ENCODE assay signal across 16 cellular contexts in genomic region chr3:75242012-75242411, GRCh38.
DNase-seq lines count a peak whose midpoint lies in the region; ATAC-seq and TF ChIP-seq lines count a peak whose summit lies in the region.
"Had no signal": no experiment of that assay in that cellular context is flagged by ENCODE, and none has a peak within 500 bp of the region (broad histone marks: within the 10 kb centered on the region; RNA-seq: fewer than 3 reads in every experiment).

No MANE protein-coding gene starts in this region.

- H3K9ac ChIP-seq in MM.1S (ENCODE audit: low read length) (no peak overlapping the region), adipocyte (ENCODE audit: low read length) (no peak overlapping the region)

- intact Hi-C loops in CD14-positive monocyte (cut with micrococcal nuclease) = no loop called here

- peaks cover 0 to 3% (median 2%) of the 10 kb centered on the region in 3 donors for H3K27me3 Mint-ChIP-seq in CD14-positive monocyte (ENCODE audit: low read depth in 3 of 3)
- H3K27me3 Mint-ChIP-seq: B cell had no signal

- no peaks in the 10 kb centered on the region for H3K79me2 ChIP-seq in MM.1S (ENCODE audit: low read length)

- ATAC-seq in foreskin keratinocyte = no peak
- ATAC-seq: CD8-positive, alpha-beta T cell had no signal

- H3K9me2 ChIP-seq in MM.1S (replicated peaks; ENCODE audit: insufficient read depth, low read length) = no peaks in the 10 kb centered on the region

- TF ChIP-seq CTCF in CD14-positive monocyte (IDR thresholded peaks at IDR 0.05) (no peak), MM.1S (IDR thresholded peaks at IDR 0.05; ENCODE audit: low read length) (no peak), coronary artery (IDR thresholded peaks at IDR 0.05) (no peak), foreskin keratinocyte (conservative IDR thresholded peaks at IDR 0.05) (no peak)

- H3K4me3 ChIP-seq in MM.1S (ENCODE audit: low read length) (0 out of 2 replicates have a peak overlapping the region, but pooled peaks have one; percentile 0), adipocyte (ENCODE audit: low read length) (peak overlapping the region; percentile 23), coronary artery (no peak overlapping the region)

- no peaks in the 10 kb centered on the region for H3K36me3 Mint-ChIP-seq in CD14-positive monocyte
- H3K36me3 Mint-ChIP-seq: CD8-positive, alpha-beta T cell had no signal

- peak overlapping the region; percentile 25; the same call in 1 of the 2 replicates for H3K4me2 ChIP-seq in MM.1S (ENCODE audit: low read depth, low read length)

- H2AFZ ChIP-seq in MM.1S (ENCODE audit: low read length) = peak overlapping the region; percentile 46; the same call in 1 of the 2 replicates

- peak overlapping the region in 1 of 2 donors; percentile 85 for H3K4me3 Mint-ChIP-seq in CD14-positive monocyte
- H3K4me3 Mint-ChIP-seq: B cell; CD8-positive, alpha-beta T cell; H9 had no signal

- H3K36me3 ChIP-seq in MM.1S (replicated peaks; ENCODE audit: insufficient read depth, low read length) = no peaks in the 10 kb centered on the region
- H3K36me3 ChIP-seq in adipocyte (ENCODE audit: control insufficient read depth, insufficient read depth, low read length, severe bottlenecking) = no peaks in the 10 kb centered on the region

- H4K20me1 ChIP-seq in MM.1S (ENCODE audit: insufficient read depth, low read length) = no peaks in the 10 kb centered on the region

- peaks cover 0 to 4% (median 0%) of the 10 kb centered on the region in 7 donors for H3K9me3 Mint-ChIP-seq in CD14-positive monocyte
- H3K9me3 Mint-ChIP-seq: CD8-positive, alpha-beta T cell; H9 had no signal

- H3K4me1 ChIP-seq in MM.1S (ENCODE audit: low read length) (no peaks in the 10 kb centered on the region), adipocyte (ENCODE audit: control insufficient read depth, insufficient read depth, low read length) (peaks cover 3% of the 10 kb centered on the region), foreskin keratinocyte (no peaks in the 10 kb centered on the region)

- H3K27ac ChIP-seq in MM.1S (ENCODE audit: low read length) (peak overlapping the region; percentile 55; the same call in 1 of the 2 replicates), coronary artery (no peak overlapping the region), foreskin keratinocyte (no peak overlapping the region)
- H3K27ac ChIP-seq: C4-2B had no signal

- H3K27ac Mint-ChIP-seq in CD14-positive monocyte = peak overlapping the region in 6 of 7 donors; percentile 7 to 84 (median 48)
- H3K27ac Mint-ChIP-seq: B cell; CD8-positive, alpha-beta T cell; H9 had no signal

- H3F3A ChIP-seq in MM.1S (ENCODE audit: insufficient read depth, low read length) = no peaks in the 10 kb centered on the region

- H3K9me3 ChIP-seq in MM.1S (replicated peaks; ENCODE audit: insufficient read depth, low read length) (no peaks in the 10 kb centered on the region), adipocyte (ENCODE audit: control insufficient read depth, low read length) (no peaks in the 10 kb centered on the region)

- H3K4me1 Mint-ChIP-seq in CD14-positive monocyte = peaks cover 20% of the 10 kb centered on the region
- H3K4me1 Mint-ChIP-seq: B cell had no signal

- no peaks in the 10 kb centered on the region for H3K27me3 ChIP-seq in MM.1S (replicated peaks; ENCODE audit: insufficient read depth, low read length)
- H3K27me3 ChIP-seq in adipocyte (replicated peaks; ENCODE audit: control insufficient read depth, insufficient read depth, low read length) = peaks cover 3% of the 10 kb centered on the region
- H3K27me3 ChIP-seq in foreskin keratinocyte = no peaks in the 10 kb centered on the region

- DNase-seq in CD14-positive monocyte (ENCODE audit: low spot score) (no peak), MM.1S (peak; percentile 37), adipocyte (ENCODE audit: low read depth) (no peak), myocyte (ENCODE audit: low read depth) (peak; percentile 13), coronary artery (ENCODE audit: low spot score) (no peak), foreskin keratinocyte (no peak)
- no peak for DNase-seq in activated CD4-positive, alpha-beta T cell treated with anti-CD3 and anti-CD28 coated beads, Interleukin-2, amount 50 U/mL, for 48 hours
- DNase-seq: CD8-positive, alpha-beta T cell; COR-L47; DMS153; DMS79 treated with DMSO at 0.1 percent for 48 hours; EL; GOT3; H9 had no signal

Comparison
In these comparisons a context has a peak if more than half of its experiments do, and no peak if none do; other contexts are left out.
1. DNase-seq: peak in MM.1S (single experiment) and myocyte (single experiment); none in CD14-positive monocyte (single experiment), adipocyte (single experiment), coronary artery (single experiment), activated CD4-positive, alpha-beta T cell treated with anti-CD3 and anti-CD28 coated beads, Interleukin-2, amount 50 U/mL, for 48 hours (0 of 2) and foreskin keratinocyte (0 of 2).